Comparison of ENCODE assay signal across 23 cellular contexts in genomic region chr14:96203116-96203515, GRCh38. TPM values are rescaled to one million over a fixed set of nuclear protein-coding genes. Genes with fewer than 3 reads are reported as not detected.
"Had no signal": no experiment of that assay in that cellular context is flagged by ENCODE, and none has a peak within 500 bp of the region (broad histone marks: within the 10 kb centered on the region; RNA-seq: fewer than 3 reads in every experiment).

No MANE protein-coding gene starts in this region.

- H3K9me3 ChIP-seq: esophagus muscularis mucosa, gastrocnemius medialis, heart right ventricle, mucosa of descending colon, ovary, right atrium auricular region, sigmoid colon, thoracic aorta, transverse colon, uterus had no signal

- H3K4me3 ChIP-seq: gastrocnemius medialis, heart right ventricle, mucosa of descending colon, neural progenitor cell, ovary, right atrium auricular region, skin epidermis, thoracic aorta, transverse colon, uterus had no signal

- H3K36me3 Mint-ChIP-seq: neural progenitor cell; stimulated activated naive B cell treated with anti-CD40 and anti-IgM and Interleukin-4, amounts not matched to agents 10 μg/mL and 1 μg/mL and 100 μg/mL, for 72 hours had no signal

- H3K27ac ChIP-seq: gastrocnemius medialis, neural progenitor cell, ovary, right atrium auricular region, thoracic aorta had no signal

- H3K4me3 Mint-ChIP-seq: dendritic cell treated with granulocyte-macrophage colony-stimulating factor and Interleukin-4, amounts not matched to agents 40 ng/mL and 50 ng/mL, for 4 days; effector memory CD8-positive, alpha-beta T cell; neural progenitor cell; stimulated activated naive B cell treated with anti-CD40 and anti-IgM and Interleukin-4, amounts not matched to agents 10 μg/mL and 1 μg/mL and 100 μg/mL, for 72 hours; stimulated activated naive CD8-positive, alpha-beta T cell treated with anti-CD3 and anti-CD28 coated beads, Interleukin-15, amount 100 ng/mL, for 72 hours had no signal

- DNase-seq: effector memory CD8-positive, alpha-beta T cell; gastrocnemius medialis; heart right ventricle; hypothalamus; mucosa of descending colon; naive thymus-derived CD8-positive, alpha-beta T cell; nucleus accumbens; ovary; sigmoid colon; stimulated activated CD4-positive, alpha-beta T cell treated with anti-CD3 and anti-CD28 coated beads, Interleukin-2, amount 100 ng/mL, for 24 hours; stimulated activated CD4-positive, alpha-beta T cell treated with anti-CD3 and anti-CD28 coated beads, Interleukin-4, amount 100 ng/mL, for 4 hours; stimulated activated naive B cell treated with anti-CD40 and anti-IgM and Interleukin-4, amounts not matched to agents 10 μg/mL and 1 μg/mL and 100 μg/mL, for 72 hours; stimulated activated naive CD8-positive, alpha-beta T cell treated with anti-CD3 and anti-CD28 coated beads, Interleukin-15, amount 100 ng/mL, for 72 hours; transverse colon; uterus had no signal

- ATAC-seq: effector memory CD8-positive, alpha-beta T cell; gastrocnemius medialis; heart right ventricle; naive thymus-derived CD8-positive, alpha-beta T cell; stimulated activated naive B cell treated with anti-CD40 and anti-IgM and Interleukin-4, amounts not matched to agents 10 μg/mL and 1 μg/mL and 100 μg/mL, for 72 hours; stimulated activated naive CD8-positive, alpha-beta T cell treated with anti-CD3 and anti-CD28 coated beads, Interleukin-15, amount 100 ng/mL, for 72 hours had no signal

- H3K36me3 ChIP-seq: esophagus muscularis mucosa, gastrocnemius medialis, heart right ventricle, neural progenitor cell, ovary, right atrium auricular region, sigmoid colon, thoracic aorta, transverse colon, uterus had no signal

- H3K27ac Mint-ChIP-seq: dendritic cell treated with granulocyte-macrophage colony-stimulating factor and Interleukin-4, amounts not matched to agents 40 ng/mL and 50 ng/mL, for 4 days; effector memory CD8-positive, alpha-beta T cell; naive thymus-derived CD8-positive, alpha-beta T cell; neural progenitor cell; stimulated activated naive B cell treated with anti-CD40 and anti-IgM and Interleukin-4, amounts not matched to agents 10 μg/mL and 1 μg/mL and 100 μg/mL, for 72 hours; stimulated activated naive CD8-positive, alpha-beta T cell treated with anti-CD3 and anti-CD28 coated beads, Interleukin-15, amount 100 ng/mL, for 72 hours had no signal

- H3K4me1 ChIP-seq: uterus had no signal

- H3K9me3 Mint-ChIP-seq: dendritic cell treated with granulocyte-macrophage colony-stimulating factor and Interleukin-4, amounts not matched to agents 40 ng/mL and 50 ng/mL, for 4 days; effector memory CD8-positive, alpha-beta T cell; naive thymus-derived CD8-positive, alpha-beta T cell; neural progenitor cell; stimulated activated naive B cell treated with anti-CD40 and anti-IgM and Interleukin-4, amounts not matched to agents 10 μg/mL and 1 μg/mL and 100 μg/mL, for 72 hours; stimulated activated naive CD8-positive, alpha-beta T cell treated with anti-CD3 and anti-CD28 coated beads, Interleukin-15, amount 100 ng/mL, for 72 hours had no signal

RNA-seq across cellular contexts. Expression of gene BDKRB2, which starts 1.5 kb away (rescaled TPM):
- total RNA-seq: naive thymus-derived CD8-positive, alpha-beta T cell had no signal
- polyA plus RNA-seq: naive thymus-derived CD8-positive, alpha-beta T cell had no signal

RNA-seq across cellular contexts. Expression of gene BDKRB1, which starts 52.9 kb away (rescaled TPM):
- total RNA-seq: gastrocnemius medialis; liver; lung microvascular endothelial cell; naive thymus-derived CD8-positive, alpha-beta T cell had no signal
- polyA plus RNA-seq: liver; naive thymus-derived CD8-positive, alpha-beta T cell had no signal
